14 cellular contexts compared by ENCODE assay signal in the genomic region with DNA sequence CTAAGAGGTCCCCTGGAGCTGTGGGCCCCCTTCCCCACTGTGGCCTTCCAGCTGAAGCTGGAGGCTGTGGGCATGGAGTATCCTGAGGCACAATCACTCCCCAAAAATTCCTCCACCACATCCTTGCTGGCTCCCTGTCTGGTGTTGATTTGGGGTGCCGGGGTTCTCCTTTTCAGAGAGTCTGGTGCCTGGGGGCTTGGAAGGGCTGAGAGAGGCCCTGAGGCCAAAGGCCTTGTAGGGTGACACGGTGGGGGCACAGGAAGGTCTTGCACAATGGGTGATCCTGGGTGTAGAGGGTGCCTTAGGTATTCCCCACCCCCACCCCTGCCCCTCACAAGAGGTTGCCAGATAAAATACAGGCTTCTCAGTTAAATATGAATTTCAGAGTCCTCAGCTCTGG.
"Had no signal": no experiment of that assay in that cellular context is flagged by ENCODE, and none has a peak within 500 bp of the region (broad histone marks: within the 10 kb centered on the region; RNA-seq: fewer than 3 reads in every experiment).

No MANE protein-coding gene starts in this region.

- H3K4me3 ChIP-seq: right atrium auricular region, upper lobe of left lung had no signal

- H3K27me3 ChIP-seq: brain microvascular endothelial cell, right atrium auricular region, upper lobe of left lung had no signal

- ATAC-seq: natural killer cell treated with Interleukin-12 subunit alpha and Interleukin-12 subunit beta and Interleukin-15 and Interleukin-18, amount 100 ng/mL, for 72 hours had no signal

- H3K36me3 ChIP-seq: brain microvascular endothelial cell, right atrium auricular region, upper lobe of left lung had no signal

- DNase-seq: activated CD4-positive, alpha-beta T cell treated with anti-CD3 and anti-CD28 coated beads, Interleukin-2, amount 10 ng/mL, durations not matched to agents 7 days and 5 days; activated CD4-positive, CD25-positive, alpha-beta regulatory T cell; activated naive CD4-positive, alpha-beta T cell treated with Interleukin-2 at 50 U/mL for 16 hours; anterior cingulate cortex; brain microvascular endothelial cell; cerebellar nuclear complex; mesendoderm; nucleus accumbens; small intestine; stimulated activated CD4-positive, alpha-beta T cell treated with anti-CD3 and anti-CD28 coated beads, Interleukin-4, amount 100 ng/mL, for 24 hours; stimulated activated naive CD4-positive, alpha-beta T cell had no signal
